Comparison of ENCODE assay signal across 1 cellular context in the genomic region with DNA sequence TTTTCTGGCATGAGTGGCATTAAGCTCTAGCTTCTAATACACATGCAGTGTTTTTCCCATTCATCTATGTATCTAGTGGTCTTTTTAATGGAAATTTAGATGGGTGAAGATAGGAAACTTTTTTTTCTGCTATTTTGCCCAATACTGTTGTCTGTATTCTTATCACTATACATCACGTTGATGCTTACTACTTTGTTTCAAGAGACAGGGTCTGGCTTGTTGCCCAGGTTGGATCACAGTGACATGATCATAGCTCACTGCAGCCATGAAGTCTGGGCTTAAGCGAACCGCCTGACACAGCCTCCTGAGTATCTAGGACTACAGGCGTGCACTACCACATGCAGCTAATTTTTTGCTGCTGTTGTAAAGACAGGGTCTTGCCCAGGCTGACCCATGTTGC.
TF ChIP-seq lines count a peak whose summit lies in the region.

No MANE protein-coding gene starts in this region.

TF ChIP-seq in K562, 482 proteins besides CTCF, POLR2A, EP300 and RAD21 (continued from another document and continues in another):
- no peak for TF ChIP-seq ZNF274 (IDR thresholded peaks at IDR 0.05; ENCODE audit: borderline replicate concordance, low read depth, low read length)
- TF ChIP-seq ZNF408 (CRISPR knock-in tag; IDR thresholded peaks at IDR 0.05; ENCODE audit: low read depth): no peak
- TF ChIP-seq MYNN (IDR thresholded peaks at IDR 0.05): no peak
- TF ChIP-seq MYNN (CRISPR knock-in tag; IDR thresholded peaks at IDR 0.05): no peak
- TF ChIP-seq RNF2 (IDR thresholded peaks at IDR 0.05): no peak
- TF ChIP-seq KDM4B (IDR thresholded peaks at IDR 0.05; ENCODE audit: borderline replicate concordance in 2 of 2, low read depth in 1 of 2): no peak
- no peak for TF ChIP-seq FIP1L1 (IDR thresholded peaks at IDR 0.05; ENCODE audit: low read depth, low read length, poor library complexity, severe bottlenecking)
- no peak for TF ChIP-seq ZBTB11 (CRISPR knock-in tag; IDR thresholded peaks at IDR 0.05)
- TF ChIP-seq, protein P1, sequence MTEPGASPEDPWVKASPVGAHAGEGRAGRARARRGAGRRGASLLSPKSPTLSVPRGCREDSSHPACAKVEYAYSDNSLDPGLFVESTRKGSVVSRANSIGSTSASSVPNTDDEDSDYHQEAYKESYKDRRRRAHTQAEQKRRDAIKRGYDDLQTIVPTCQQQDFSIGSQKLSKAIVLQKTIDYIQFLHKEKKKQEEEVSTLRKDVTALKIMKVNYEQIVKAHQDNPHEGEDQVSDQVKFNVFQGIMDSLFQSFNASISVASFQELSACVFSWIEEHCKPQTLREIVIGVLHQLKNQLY (CRISPR knock-in tag; conservative IDR thresholded peaks at IDR 0.05): no peak
- TF ChIP-seq KLF6 (CRISPR knock-in tag; IDR thresholded peaks at IDR 0.05; ENCODE audit: borderline replicate concordance): no peak
- no peak for TF ChIP-seq FOXA1 (IDR thresholded peaks at IDR 0.05; ENCODE audit: borderline replicate concordance)
- no peak for TF ChIP-seq PPARD (CRISPR knock-in tag; IDR thresholded peaks at IDR 0.05)
- no peak for TF ChIP-seq PBX2 (CRISPR knock-in tag; IDR thresholded peaks at IDR 0.05; ENCODE audit: low read depth)
- TF ChIP-seq PBX2 (tag; conservative IDR thresholded peaks at IDR 0.05; ENCODE audit: low read depth): peak; percentile 82
- peak; percentile 26; the same call in 1 of the 2 replicates for TF ChIP-seq ATF7 (IDR thresholded peaks at IDR 0.05)
- TF ChIP-seq SIX5 (IDR thresholded peaks at IDR 0.05; ENCODE audit: borderline replicate concordance in 1 of 2, insufficient read depth in 1 of 2, low read depth in 1 of 2, low read length in 2 of 2): no peak
- no peak for TF ChIP-seq ZKSCAN3 (CRISPR knock-in tag; IDR thresholded peaks at IDR 0.05)
- TF ChIP-seq, protein P2, sequence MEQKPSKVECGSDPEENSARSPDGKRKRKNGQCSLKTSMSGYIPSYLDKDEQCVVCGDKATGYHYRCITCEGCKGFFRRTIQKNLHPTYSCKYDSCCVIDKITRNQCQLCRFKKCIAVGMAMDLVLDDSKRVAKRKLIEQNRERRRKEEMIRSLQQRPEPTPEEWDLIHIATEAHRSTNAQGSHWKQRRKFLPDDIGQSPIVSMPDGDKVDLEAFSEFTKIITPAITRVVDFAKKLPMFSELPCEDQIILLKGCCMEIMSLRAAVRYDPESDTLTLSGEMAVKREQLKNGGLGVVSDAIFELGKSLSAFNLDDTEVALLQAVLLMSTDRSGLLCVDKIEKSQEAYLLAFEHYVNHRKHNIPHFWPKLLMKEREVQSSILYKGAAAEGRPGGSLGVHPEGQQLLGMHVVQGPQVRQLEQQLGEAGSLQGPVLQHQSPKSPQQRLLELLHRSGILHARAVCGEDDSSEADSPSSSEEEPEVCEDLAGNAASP (IDR thresholded peaks at IDR 0.05): no peak
- no peak for TF ChIP-seq PML (IDR thresholded peaks at IDR 0.05; ENCODE audit: low read length)
- no peak for TF ChIP-seq SMARCB1 (IDR thresholded peaks at IDR 0.05; ENCODE audit: insufficient read length, low read depth)
- no peak for TF ChIP-seq ESRRB (CRISPR knock-in tag; IDR thresholded peaks at IDR 0.05; ENCODE audit: borderline replicate concordance)
- no peak for TF ChIP-seq STAG1 (CRISPR knock-in tag; IDR thresholded peaks at IDR 0.05; ENCODE audit: borderline replicate concordance)
- peak; percentile 22; the same call in 1 of the 2 replicates for TF ChIP-seq CBFA2T3 (IDR thresholded peaks at IDR 0.05)
- peak; percentile 28; the same call in 1 of the 2 replicates for TF ChIP-seq PKNOX1 (IDR thresholded peaks at IDR 0.05)
- no peak for TF ChIP-seq RBFOX2 (IDR thresholded peaks at IDR 0.05; ENCODE audit: low read depth, low read length)
- no peak for TF ChIP-seq ZNF282 (CRISPR knock-in tag; IDR thresholded peaks at IDR 0.05)
- no peak for TF ChIP-seq ZFP36 (IDR thresholded peaks at IDR 0.05; ENCODE audit: low read depth, low read length, partially characterized antibody)
- TF ChIP-seq, protein P3, sequence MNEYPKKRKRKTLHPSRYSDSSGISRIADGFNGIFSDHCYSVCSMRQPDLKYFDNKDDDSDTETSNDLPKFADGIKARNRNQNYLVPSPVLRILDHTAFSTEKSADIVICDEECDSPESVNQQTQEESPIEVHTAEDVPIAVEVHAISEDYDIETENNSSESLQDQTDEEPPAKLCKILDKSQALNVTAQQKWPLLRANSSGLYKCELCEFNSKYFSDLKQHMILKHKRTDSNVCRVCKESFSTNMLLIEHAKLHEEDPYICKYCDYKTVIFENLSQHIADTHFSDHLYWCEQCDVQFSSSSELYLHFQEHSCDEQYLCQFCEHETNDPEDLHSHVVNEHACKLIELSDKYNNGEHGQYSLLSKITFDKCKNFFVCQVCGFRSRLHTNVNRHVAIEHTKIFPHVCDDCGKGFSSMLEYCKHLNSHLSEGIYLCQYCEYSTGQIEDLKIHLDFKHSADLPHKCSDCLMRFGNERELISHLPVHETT (CRISPR knock-in tag; conservative IDR thresholded peaks at IDR 0.05 in 1 of 2, IDR thresholded peaks at IDR 0.05 in 1 of 2): 0 out of 4 replicates have a peak, but pooled peaks of 1 of the 2 experiments have one; percentile 40
- TF ChIP-seq CHD2 (IDR thresholded peaks at IDR 0.05; ENCODE audit: low read depth, low read length): no peak
- TF ChIP-seq, protein P4, sequence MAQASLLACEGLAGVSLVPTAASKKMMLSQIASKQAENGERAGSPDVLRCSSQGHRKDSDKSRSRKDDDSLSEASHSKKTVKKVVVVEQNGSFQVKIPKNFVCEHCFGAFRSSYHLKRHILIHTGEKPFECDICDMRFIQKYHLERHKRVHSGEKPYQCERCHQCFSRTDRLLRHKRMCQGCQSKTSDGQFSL (CRISPR knock-in tag; IDR thresholded peaks at IDR 0.05): no peak
- TF ChIP-seq, protein P4 (tag; IDR thresholded peaks at IDR 0.05): no peak
- TF ChIP-seq ETS2 (tag; IDR thresholded peaks at IDR 0.05; ENCODE audit: borderline replicate concordance, poor library complexity, severe bottlenecking): no peak
- TF ChIP-seq PTRF (tag; IDR thresholded peaks at IDR 0.05): no peak
- TF ChIP-seq NFXL1 (CRISPR knock-in tag; IDR thresholded peaks at IDR 0.05): no peak
- no peak for TF ChIP-seq KHSRP (IDR thresholded peaks at IDR 0.05)
- no peak for TF ChIP-seq ZNF699 (CRISPR knock-in tag; IDR thresholded peaks at IDR 0.05; ENCODE audit: insufficient replicate concordance)
- TF ChIP-seq ZNF395 (CRISPR knock-in tag; IDR thresholded peaks at IDR 0.05): no peak
- TF ChIP-seq HES1 (IDR thresholded peaks at IDR 0.05; ENCODE audit: low read depth): no peak
- TF ChIP-seq ZNF324 (CRISPR knock-in tag; IDR thresholded peaks at IDR 0.05): no peak
- TF ChIP-seq, protein P5, sequence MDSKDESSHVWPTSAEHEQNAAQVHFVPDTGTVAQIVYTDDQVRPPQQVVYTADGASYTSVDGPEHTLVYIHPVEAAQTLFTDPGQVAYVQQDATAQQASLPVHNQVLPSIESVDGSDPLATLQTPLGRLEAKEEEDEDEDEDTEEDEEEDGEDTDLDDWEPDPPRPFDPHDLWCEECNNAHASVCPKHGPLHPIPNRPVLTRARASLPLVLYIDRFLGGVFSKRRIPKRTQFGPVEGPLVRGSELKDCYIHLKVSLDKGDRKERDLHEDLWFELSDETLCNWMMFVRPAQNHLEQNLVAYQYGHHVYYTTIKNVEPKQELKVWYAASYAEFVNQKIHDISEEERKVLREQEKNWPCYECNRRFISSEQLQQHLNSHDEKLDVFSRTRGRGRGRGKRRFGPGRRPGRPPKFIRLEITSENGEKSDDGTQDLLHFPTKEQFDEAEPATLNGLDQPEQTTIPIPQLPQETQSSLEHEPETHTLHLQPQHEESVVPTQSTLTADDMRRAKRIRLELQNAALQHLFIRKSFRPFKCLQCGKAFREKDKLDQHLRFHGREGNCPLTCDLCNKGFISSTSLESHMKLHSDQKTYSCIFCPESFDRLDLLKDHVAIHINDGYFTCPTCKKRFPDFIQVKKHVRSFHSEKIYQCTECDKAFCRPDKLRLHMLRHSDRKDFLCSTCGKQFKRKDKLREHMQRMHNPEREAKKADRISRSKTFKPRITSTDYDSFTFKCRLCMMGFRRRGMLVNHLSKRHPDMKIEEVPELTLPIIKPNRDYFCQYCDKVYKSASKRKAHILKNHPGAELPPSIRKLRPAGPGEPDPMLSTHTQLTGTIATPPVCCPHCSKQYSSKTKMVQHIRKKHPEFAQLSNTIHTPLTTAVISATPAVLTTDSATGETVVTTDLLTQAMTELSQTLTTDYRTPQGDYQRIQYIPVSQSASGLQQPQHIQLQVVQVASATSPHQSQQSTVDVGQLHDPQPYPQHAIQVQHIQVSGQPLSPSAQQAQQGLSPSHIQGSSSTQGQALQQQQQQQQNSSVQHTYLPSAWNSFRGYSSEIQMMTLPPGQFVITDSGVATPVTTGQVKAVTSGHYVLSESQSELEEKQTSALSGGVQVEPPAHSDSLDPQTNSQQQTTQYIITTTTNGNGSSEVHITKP (IDR thresholded peaks at IDR 0.05; ENCODE audit: partially characterized antibody): no peak
- peak; percentile 80 for TF ChIP-seq FOXJ2 (tag; IDR thresholded peaks at IDR 0.05)
- TF ChIP-seq MEIS2 (IDR thresholded peaks at IDR 0.05; ENCODE audit: partially characterized antibody): peak; percentile 74
